1 cellular context compared by ENCODE assay signal in the genomic region with DNA sequence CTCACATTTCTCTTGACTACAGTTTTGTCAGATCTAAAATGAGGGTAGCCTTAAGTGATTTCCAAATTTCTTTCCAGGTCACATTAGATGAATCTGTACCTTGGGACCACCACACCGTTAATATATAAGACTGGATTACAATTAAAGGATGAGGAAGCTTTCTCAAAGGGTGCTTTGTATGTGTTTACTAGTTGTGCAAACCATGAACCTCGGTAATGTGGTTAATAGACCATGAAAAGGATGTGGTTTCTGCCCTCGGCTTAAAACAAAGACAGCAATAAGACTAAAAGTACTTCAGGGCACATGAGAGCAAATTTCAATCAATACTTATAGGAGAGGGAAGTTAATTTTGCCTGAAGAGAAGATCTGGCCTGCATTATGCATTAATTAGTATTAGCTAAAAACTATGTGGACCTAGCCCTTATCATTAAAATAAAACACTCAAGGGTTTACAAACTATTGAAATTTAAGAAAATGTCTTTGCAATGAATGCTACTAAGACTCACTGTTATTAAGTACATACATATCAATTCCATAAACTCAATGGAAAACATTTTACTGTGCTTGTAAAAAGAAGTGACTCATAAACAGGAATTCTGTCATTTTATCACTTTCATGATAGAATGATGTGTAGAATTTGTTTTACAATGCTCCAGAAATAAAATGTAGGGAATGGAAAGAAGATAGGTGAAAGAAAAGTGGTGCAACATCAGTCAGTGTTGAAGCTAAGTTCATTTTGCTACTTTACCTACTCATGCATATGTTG.
TF ChIP-seq lines count a peak whose summit lies in the region.

No MANE protein-coding gene starts in this region.

TF ChIP-seq in GM12878, 131 proteins besides CTCF, POLR2A, EP300 and RAD21 (continued from another document):
- TF ChIP-seq EGR1 (IDR thresholded peaks at IDR 0.05; ENCODE audit: borderline replicate concordance in 1 of 2, low read depth in 2 of 2, low read length in 2 of 2) (no peak), RBBP5 (conservative IDR thresholded peaks at IDR 0.05) (no peak), BRCA1 (IDR thresholded peaks at IDR 0.05; ENCODE audit: low read depth, low read length) (no peak), RAD51 (IDR thresholded peaks at IDR 0.05) (no peak), GATAD2B (conservative IDR thresholded peaks at IDR 0.05; ENCODE audit: low read depth) (no peak), NRF1 (conservative IDR thresholded peaks at IDR 0.05; ENCODE audit: low read depth, low read length) (no peak), POU2F2 (IDR thresholded peaks at IDR 0.05; ENCODE audit: borderline replicate concordance, low read depth, low read length) (0 out of 3 replicates have a peak, but pooled peaks have one; percentile 29), SREBF2 (IDR thresholded peaks at IDR 0.05; ENCODE audit: low read length) (no peak), GABPA (IDR thresholded peaks at IDR 0.05; ENCODE audit: low read depth) (no peak), EZH2 (IDR thresholded peaks at IDR 0.05; ENCODE audit: borderline replicate concordance, control insufficient read depth, low read depth, low read length) (no peak), WRNIP1 (IDR thresholded peaks at IDR 0.05; ENCODE audit: borderline replicate concordance, low read depth, low read length) (no peak), CBFB (IDR thresholded peaks at IDR 0.05; ENCODE audit: low read depth) (peak; percentile 71; the same call in 1 of the 2 replicates), E2F4 (IDR thresholded peaks at IDR 0.05; ENCODE audit: low read depth, low read length) (no peak), HDAC2 (IDR thresholded peaks at IDR 0.05) (no peak), ZNF217 (IDR thresholded peaks at IDR 0.05) (no peak)
TF ChIP-seq in GM12878: peak in this region for 19.
